ENCODE assay signal across 1 cellular context in genomic region chr20:663315-664090, GRCh38.
TF ChIP-seq lines count a peak whose summit lies in the region.

No MANE protein-coding gene starts in this region.

TF ChIP-seq in GM12878, 131 proteins besides CTCF, POLR2A, EP300 and RAD21:
- TF ChIP-seq HDAC6 (IDR thresholded peaks at IDR 0.05; ENCODE audit: unreplicated experiment) (peak; percentile 60), CEBPB (IDR thresholded peaks at IDR 0.05; ENCODE audit: borderline replicate concordance in 1 of 2, low read depth in 2 of 2, low read length in 2 of 2) (no peak)
